25 cellular contexts compared by ENCODE assay signal in the genomic region with DNA sequence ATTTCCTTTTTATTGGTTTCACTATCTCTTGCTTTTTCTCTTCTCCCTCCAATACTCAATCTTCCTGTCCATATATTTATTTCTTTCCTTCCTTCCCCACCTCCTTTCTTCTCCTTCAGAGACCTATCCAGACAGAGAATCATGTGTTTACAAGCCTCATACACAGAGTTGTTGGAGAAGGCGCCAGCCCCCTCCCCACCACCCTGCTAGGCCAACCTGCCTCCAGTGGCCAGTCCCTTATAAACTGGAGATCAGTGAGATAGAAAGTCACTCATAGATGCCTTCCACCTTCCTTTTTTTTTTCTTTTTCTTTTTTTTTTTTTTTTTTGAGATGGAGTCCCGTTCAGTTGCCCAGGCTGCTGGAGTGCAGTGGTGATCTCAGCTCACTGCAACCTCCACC. TPM values are rescaled to one million over a fixed set of nuclear protein-coding genes. Genes with fewer than 3 reads are reported as not detected.
A peak's percentile ranks its signal among the peaks of the same experiment; 100 is the strongest.
DNase-seq lines count a peak whose midpoint lies in the region; ATAC-seq and TF ChIP-seq lines count a peak whose summit lies in the region.
"Had no signal": no experiment of that assay in that cellular context is flagged by ENCODE, and none has a peak within 500 bp of the region (broad histone marks: within the 10 kb centered on the region; RNA-seq: fewer than 3 reads in every experiment).

No MANE protein-coding gene starts in this region.

- H3K27me3 Mint-ChIP-seq in T-cell, result no peaks in the 10 kb centered on the region
- H3K27me3 Mint-ChIP-seq in activated naive CD8-positive, alpha-beta T cell treated with anti-CD3 and anti-CD28 coated beads, Interleukin-2, amount 50 U/mL, for 24 hours, result no peaks in the 10 kb centered on the region
- H3K27me3 Mint-ChIP-seq: memory B cell had no signal

- no peaks in the 10 kb centered on the region for H3K9me3 Mint-ChIP-seq in T-cell
- no peaks in the 10 kb centered on the region for H3K9me3 Mint-ChIP-seq in activated naive CD8-positive, alpha-beta T cell treated with anti-CD3 and anti-CD28 coated beads, Interleukin-2, amount 50 U/mL, for 24 hours
- H3K9me3 Mint-ChIP-seq: memory B cell had no signal

- ATAC-seq in T-cell (replicated peaks in 1 of 4), result no peak
- no peak for ATAC-seq in activated naive CD8-positive, alpha-beta T cell treated with anti-CD3 and anti-CD28 coated beads, Interleukin-2, amount 50 U/mL, for 24 hours
- no peak for ATAC-seq in sciatic nerve
- ATAC-seq in left colon, result no peak
- ATAC-seq: left cardiac atrium, Panc1 had no signal

- peak overlapping the region; percentile 86 to 91 for H3K27ac Mint-ChIP-seq in T-cell
- peak overlapping the region; percentile 33 for H3K27ac Mint-ChIP-seq in activated naive CD8-positive, alpha-beta T cell treated with anti-CD3 and anti-CD28 coated beads, Interleukin-2, amount 50 U/mL, for 24 hours
- H3K27ac Mint-ChIP-seq: memory B cell had no signal

- peak overlapping the region; percentile 1 to 60 (median 57) for H3K4me3 Mint-ChIP-seq in T-cell
- H3K4me3 Mint-ChIP-seq in activated naive CD8-positive, alpha-beta T cell treated with anti-CD3 and anti-CD28 coated beads, Interleukin-2, amount 50 U/mL, for 24 hours, result no peak overlapping the region
- H3K4me3 Mint-ChIP-seq: memory B cell had no signal

- H3K4me1 Mint-ChIP-seq in T-cell, result peaks cover 88 to 93% (median 91%) of the 10 kb centered on the region in 3 donors
- H3K4me1 Mint-ChIP-seq in activated naive CD8-positive, alpha-beta T cell treated with anti-CD3 and anti-CD28 coated beads, Interleukin-2, amount 50 U/mL, for 24 hours, result peaks cover 66% of the 10 kb centered on the region

- POLR2A ChIA-PET in T-cell (lab: Charles Lee), result interaction anchor here (0.7 to 1.3 kb wide), 4 partner anchors 9 to 57 kb away, joined by 3 to 6 read pairs (median 4); no protein-coding TSS in a partner anchor

- in situ Hi-C loops in GM13977 (cut with MboI; ENCODE audit: low pct_unique_long_range_greater_than_20kb, low sequenced_read_pairs, unreplicated experiment), result no loop called here

- peak; percentile 16 for DNase-seq in activated T-cell treated with anti-CD3 and anti-CD28 coated beads, Interleukin-2, amount 50 U/mL, for 1 hour
- DNase-seq in activated T-cell treated with anti-CD3 and anti-CD28 coated beads, Interleukin-2, amount 50 U/mL, for 48 hours, result no peak
- DNase-seq in T-cell (no peak), sciatic nerve (ENCODE audit: low spot score) (peak; percentile 22), germinal center (ENCODE audit: low spot score) (no peak), GM13977 (ENCODE audit: low spot score) (no peak), left colon (no peak)
- no peak for DNase-seq in activated naive CD8-positive, alpha-beta T cell treated with anti-CD3 and anti-CD28 coated beads, Interleukin-2, amount 50 U/mL, for 24 hours
- DNase-seq: activated effector memory CD4-positive, alpha-beta T cell treated with Interleukin-2 at 50 U/mL for 16 hours; BE2C; dermis blood vessel endothelial cell; EL; H7; left cardiac atrium; NCI-H524; NK-92 treated with Interleukin-12 subunit alpha and Interleukin-12 subunit beta, amount 100 ng/mL, for 24 hours; right cardiac atrium; SJCRH30; T-helper 2 cell; trophoblast cell had no signal

- peaks cover 20% of the 10 kb centered on the region for H3K36me3 Mint-ChIP-seq in T-cell
- H3K36me3 Mint-ChIP-seq in activated naive CD8-positive, alpha-beta T cell treated with anti-CD3 and anti-CD28 coated beads, Interleukin-2, amount 50 U/mL, for 24 hours (ENCODE audit: low read depth), result peaks cover 26% of the 10 kb centered on the region
- H3K36me3 Mint-ChIP-seq: memory B cell had no signal

- intact Hi-C loops in sciatic nerve (cut with DNase I) (no loop called here), left colon (cut with DNase I, micrococcal nuclease) (no loop called here)

- CTCF ChIA-PET in T-cell (lab: Charles Lee), result interaction anchor here (0.7 to 0.8 kb wide), 4 partner anchors 15 to 555 kb away, joined by 3 to 5 read pairs (median 4); no protein-coding TSS in a partner anchor

- TF ChIP-seq CTCF in GM13977 (IDR thresholded peaks at IDR 0.05; ENCODE audit: extremely low read depth, insufficient read depth, missing control alignments), result no peak

RNA-seq across cellular contexts. Expression of a gene that starts 53.3 kb away (rescaled TPM):
- total RNA-seq in T-cell (100 to 1,000 TPM; 324 to 414 (median 385) TPM), sciatic nerve (5.2 TPM), left colon (1 to 10 TPM; 2.0 to 5.2 TPM)
- total RNA-seq: dermis blood vessel endothelial cell, endothelial cell of umbilical vein, myocyte, osteocyte had no signal

Comparison
In these comparisons a context has a peak if more than half of its experiments do, and no peak if none do; other contexts are left out.
1. DNase-seq: peak in activated T-cell treated with anti-CD3 and anti-CD28 coated beads, Interleukin-2, amount 50 U/mL, for 1 hour (single experiment) and sciatic nerve (single experiment); none in activated T-cell treated with anti-CD3 and anti-CD28 coated beads, Interleukin-2, amount 50 U/mL, for 48 hours (0 of 2), T-cell (0 of 34), activated naive CD8-positive, alpha-beta T cell treated with anti-CD3 and anti-CD28 coated beads, Interleukin-2, amount 50 U/mL, for 24 hours (single experiment), germinal center (single experiment), GM13977 (single experiment) and left colon (0 of 2).
2. RNA of a gene that starts 53.3 kb away (total RNA-seq): 324 to 414 TPM in T-cell; 2.0 to 5.2 TPM in left colon and 5.2 TPM in sciatic nerve (single experiment); every median in the first group is over 10 times any median in the second.